Comparison of ENCODE assay signal across 16 cellular contexts in the genomic region with DNA sequence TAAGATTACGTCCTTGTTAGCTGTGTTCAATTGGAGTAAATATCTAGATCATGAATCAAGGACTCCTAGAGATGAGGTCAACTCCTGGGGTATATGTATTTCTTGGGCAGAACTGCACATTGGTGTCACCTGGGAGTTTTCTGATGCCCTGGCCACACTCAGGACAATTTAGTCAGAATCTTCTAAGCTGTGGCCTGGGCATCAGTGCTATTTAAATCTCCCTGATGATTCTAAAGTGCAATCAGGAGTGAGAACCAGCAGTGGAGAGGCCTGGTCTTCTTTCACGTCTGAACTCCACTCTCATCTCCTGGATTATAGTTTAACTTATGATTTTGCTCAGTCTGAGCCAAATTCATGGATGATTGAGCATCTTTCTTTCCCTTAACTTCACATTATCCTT.
DNase-seq lines count a peak whose midpoint lies in the region; ATAC-seq and TF ChIP-seq lines count a peak whose summit lies in the region.
"Had no signal": no experiment of that assay in that cellular context is flagged by ENCODE, and none has a peak within 500 bp of the region (broad histone marks: within the 10 kb centered on the region; RNA-seq: fewer than 3 reads in every experiment).

No MANE protein-coding gene starts in this region.

- DNase-seq in cardiac muscle cell (ENCODE audit: low read depth in 1 of 2, low spot score in 1 of 2) (no peak), left cardiac atrium (no peak), glomerular visceral epithelial cell (ENCODE audit: extremely low spot score) (peak; percentile 9), NCI-H2227 (lab: John Stamatoyannopoulos, UW; ENCODE audit: unreplicated experiment) (no peak), psoas muscle (no peak), prostate gland (ENCODE audit: low spot score) (no peak)
- DNase-seq: 8988T; Calu3; CD4-positive, alpha-beta memory T cell; DMS 273 treated with DMSO at 0.1 percent for 48 hours; H9; IMR-90 had no signal

- no peak overlapping the region for H3K4me3 Mint-ChIP-seq in nephron
- H3K4me3 Mint-ChIP-seq: CD14-positive monocyte; CD4-positive, alpha-beta memory T cell; H9 had no signal

- peak overlapping the region; percentile 3 for H3K27ac ChIP-seq in cardiac muscle cell
- H3K27ac ChIP-seq in psoas muscle, result no peak overlapping the region
- no peak overlapping the region for H3K27ac ChIP-seq in prostate gland
- H3K27ac ChIP-seq: BLaER1, HL-60 had no signal

- TF ChIP-seq POLR2A in prostate gland (IDR thresholded peaks at IDR 0.05), result no peak

- H3K9me3 Mint-ChIP-seq in nephron, result peaks cover 38% of the 10 kb centered on the region

- H3K36me3 Mint-ChIP-seq in nephron (ENCODE audit: low read depth), result peaks cover 10% of the 10 kb centered on the region
- H3K36me3 Mint-ChIP-seq: CD14-positive monocyte; CD4-positive, alpha-beta memory T cell had no signal

- peak overlapping the region in 2 of 3 experiments; percentile 34 to 51 for H3K27ac Mint-ChIP-seq in nephron
- H3K27ac Mint-ChIP-seq: CD14-positive monocyte; CD4-positive, alpha-beta memory T cell; H9 had no signal

- intact Hi-C loops in left cardiac atrium (cut with DNase I), result no loop called here
- intact Hi-C loops in psoas muscle (cut with DNase I), result no loop called here
- intact Hi-C loops in prostate gland (cut with DNase I), result no loop called here

- ATAC-seq in left cardiac atrium (no peak), psoas muscle (no peak)

- WGBS in psoas muscle, 3 donors, result 78 to 86% (median 79%) methylated on average over 2 of the region's 2 CpGs
- WGBS in prostate gland, result 89% methylated on average over 2 of the region's 2 CpGs

- H3K27me3 Mint-ChIP-seq in nephron (ENCODE audit: low read depth), result peaks cover 3% of the 10 kb centered on the region
- H3K27me3 Mint-ChIP-seq: CD4-positive, alpha-beta memory T cell had no signal

- H3K4me1 Mint-ChIP-seq in nephron, result no peaks in the 10 kb centered on the region
- H3K4me1 Mint-ChIP-seq: CD14-positive monocyte; CD4-positive, alpha-beta memory T cell had no signal

- H3K27me3 ChIP-seq in cardiac muscle cell (no peaks in the 10 kb centered on the region), psoas muscle (ENCODE audit: insufficient read depth in 3 of 3, low read length in 2 of 3) (no peaks in the 10 kb centered on the region), prostate gland (replicated peaks; ENCODE audit: insufficient read depth) (no peaks in the 10 kb centered on the region)
- H3K27me3 ChIP-seq: BLaER1 had no signal

- H3K36me3 ChIP-seq in cardiac muscle cell, result no peaks in the 10 kb centered on the region
- no peaks in the 10 kb centered on the region for H3K36me3 ChIP-seq in psoas muscle (ENCODE audit: insufficient read depth in 1 of 2, low read depth in 1 of 2)
- no peaks in the 10 kb centered on the region for H3K36me3 ChIP-seq in prostate gland
- H3K36me3 ChIP-seq: BLaER1 had no signal

- no peaks in the 10 kb centered on the region for H3K4me1 ChIP-seq in cardiac muscle cell (ENCODE audit: low read depth)
- H3K4me1 ChIP-seq in psoas muscle, result no peaks in the 10 kb centered on the region
- H3K4me1 ChIP-seq in prostate gland (replicated peaks), result no peaks in the 10 kb centered on the region

- H3K9me3 ChIP-seq in cardiac muscle cell (ENCODE audit: low read depth) (no peaks in the 10 kb centered on the region), psoas muscle (peaks cover 17% of the 10 kb centered on the region), prostate gland (no peaks in the 10 kb centered on the region)

- TF ChIP-seq CTCF in cardiac muscle cell (IDR thresholded peaks at IDR 0.05; ENCODE audit: low read depth, low read length) (no peak), nephron (IDR thresholded peaks at IDR 0.05; ENCODE audit: unreplicated experiment in 3 of 3) (no peak), psoas muscle (IDR thresholded peaks at IDR 0.05) (no peak), prostate gland (IDR thresholded peaks at IDR 0.05) (no peak)

- no peak overlapping the region for H3K4me3 ChIP-seq in cardiac muscle cell
- no peak overlapping the region for H3K4me3 ChIP-seq in psoas muscle
- H3K4me3 ChIP-seq in prostate gland, result no peak overlapping the region
- H3K4me3 ChIP-seq: BLaER1 had no signal
